16 cellular contexts compared by ENCODE assay signal in the genomic region with DNA sequence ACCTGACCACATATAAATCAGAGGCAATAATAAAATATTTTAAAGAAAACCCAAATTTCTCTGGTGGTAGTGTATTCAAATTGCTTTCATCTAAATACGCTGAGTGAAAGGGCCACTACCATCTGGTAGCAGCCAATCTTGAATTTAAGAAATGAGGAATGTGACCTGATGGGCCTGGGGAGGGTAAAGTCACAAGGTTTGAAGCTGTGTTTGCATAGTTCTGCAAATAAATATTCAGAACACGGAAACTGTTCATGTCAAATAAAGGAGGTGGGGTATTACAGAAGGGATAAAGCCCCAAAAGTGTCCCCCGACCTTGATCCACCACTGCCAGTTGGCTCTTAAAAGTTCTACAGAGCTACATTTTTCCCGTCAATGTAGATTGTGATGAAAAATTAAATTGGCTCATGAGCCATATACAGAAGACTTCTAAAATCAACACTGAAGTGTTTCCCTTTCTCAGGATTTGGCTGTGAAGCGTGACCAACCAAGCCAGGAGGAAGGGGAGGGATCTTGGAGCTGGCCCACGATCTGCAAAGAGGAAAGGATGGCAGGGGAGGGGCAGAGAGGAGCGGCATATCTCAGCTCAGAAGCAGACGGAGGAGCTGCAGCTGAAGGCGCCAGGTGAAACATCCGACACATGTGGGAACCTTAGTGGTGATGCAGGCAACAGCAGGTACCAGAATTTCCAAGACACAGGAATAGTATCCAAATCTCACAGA. TPM values are rescaled to one million over a fixed set of nuclear protein-coding genes. Genes with fewer than 3 reads are reported as not detected.
A peak's percentile ranks its signal among the peaks of the same experiment; 100 is the strongest.
DNase-seq lines count a peak whose midpoint lies in the region; ATAC-seq, FAIRE-seq and TF ChIP-seq lines count a peak whose summit lies in the region.
"Had no signal": no experiment of that assay in that cellular context is flagged by ENCODE, and none has a peak within 500 bp of the region (broad histone marks: within the 10 kb centered on the region; RNA-seq: fewer than 3 reads in every experiment).

No MANE protein-coding gene starts in this region.

- no peaks in the 10 kb centered on the region for H3K27me3 Mint-ChIP-seq in stimulated activated memory B cell treated with anti-CD40 and anti-IgM and Interleukin-4, amounts not matched to agents 10 μg/mL and 1 μg/mL and 100 μg/mL, for 72 hours
- H3K27me3 Mint-ChIP-seq: activated B cell treated with CpG ODN at 0.5 μM for 24 hours; activated naive CD8-positive, alpha-beta T cell treated with anti-CD3 and anti-CD28 coated beads for 36 hours had no signal

- H3K27me3 ChIP-seq in H7 (ENCODE audit: control insufficient read depth, insufficient read depth, low read length): no peaks in the 10 kb centered on the region
- no peaks in the 10 kb centered on the region for H3K27me3 ChIP-seq in body of pancreas

- no peak overlapping the region for H3K4me3 Mint-ChIP-seq in stimulated activated memory B cell treated with anti-CD40 and anti-IgM and Interleukin-4, amounts not matched to agents 10 μg/mL and 1 μg/mL and 100 μg/mL, for 72 hours
- H3K4me3 Mint-ChIP-seq: activated B cell treated with CpG ODN at 0.5 μM for 24 hours; activated naive CD8-positive, alpha-beta T cell treated with anti-CD3 and anti-CD28 coated beads for 36 hours had no signal

- DNase-seq in H7 (peak; percentile 17), body of pancreas (peak; percentile 44 to 65 (median 60)), left kidney (ENCODE audit: low read depth, low spot score) (peak; percentile 76), kidney (no peak), iPS-NIHi11 (ENCODE audit: low spot score) (no peak), MV-4-11 (lab: John Stamatoyannopoulos, UW) (no peak), sciatic nerve (ENCODE audit: low spot score) (no peak)
- DNase-seq: activated B cell treated with CpG ODN at 0.5 μM for 24 hours; activated CD8-positive, alpha-beta memory T cell treated with anti-CD3 and anti-CD28 coated beads, Interleukin-2, amount 50 U/mL, for 48 hours; activated naive CD8-positive, alpha-beta T cell treated with anti-CD3 and anti-CD28 coated beads for 36 hours; HCEC 1CT; NCI-H446; PC-9; stimulated activated CD4-positive, alpha-beta T cell treated with anti-CD3 and anti-CD28 coated beads, Interleukin-2, amount 100 ng/mL, for 48 hours had no signal

- 17 to 21% methylated on average over 10 of the region's 10 CpGs for WGBS in body of pancreas, 2 donors

- no peaks in the 10 kb centered on the region for H3K9me3 Mint-ChIP-seq in stimulated activated memory B cell treated with anti-CD40 and anti-IgM and Interleukin-4, amounts not matched to agents 10 μg/mL and 1 μg/mL and 100 μg/mL, for 72 hours
- H3K9me3 Mint-ChIP-seq: activated B cell treated with CpG ODN at 0.5 μM for 24 hours; activated naive CD8-positive, alpha-beta T cell treated with anti-CD3 and anti-CD28 coated beads for 36 hours had no signal

- no peak for TF ChIP-seq POLR2A in body of pancreas (IDR thresholded peaks at IDR 0.05)

- H3K36me3 Mint-ChIP-seq in stimulated activated memory B cell treated with anti-CD40 and anti-IgM and Interleukin-4, amounts not matched to agents 10 μg/mL and 1 μg/mL and 100 μg/mL, for 72 hours: no peaks in the 10 kb centered on the region

- H3K27ac ChIP-seq in body of pancreas (peak overlapping the region; percentile 37 to 78 (median 62)), kidney (ENCODE audit: low read depth in 2 of 2, low read length in 2 of 2) (no peak overlapping the region)
- H3K27ac ChIP-seq: HL-60, PC-9 had no signal

- no peak overlapping the region for H3K9ac ChIP-seq in kidney (ENCODE audit: low read length in 2 of 2)

- TF ChIP-seq CTCF in body of pancreas (IDR thresholded peaks at IDR 0.05) (peak in 3 of 7 experiments; percentile 9 to 29 (median 17)), kidney (IDR thresholded peaks at IDR 0.05; ENCODE audit: borderline replicate concordance, extremely low read depth, insufficient read depth) (no peak)

- H3K4me1 ChIP-seq in body of pancreas (peaks cover 30% of the 10 kb centered on the region), kidney (ENCODE audit: control insufficient read depth in 1 of 2, insufficient read depth in 1 of 2, low read depth in 1 of 2, low read length in 2 of 2) (no peaks in the 10 kb centered on the region)

- peak overlapping the region; percentile 55 for H3K27ac Mint-ChIP-seq in stimulated activated memory B cell treated with anti-CD40 and anti-IgM and Interleukin-4, amounts not matched to agents 10 μg/mL and 1 μg/mL and 100 μg/mL, for 72 hours
- H3K27ac Mint-ChIP-seq: activated B cell treated with CpG ODN at 0.5 μM for 24 hours; activated naive CD8-positive, alpha-beta T cell treated with anti-CD3 and anti-CD28 coated beads for 36 hours had no signal

- H3K36me3 ChIP-seq in H7 (replicated peaks; ENCODE audit: control insufficient read depth, insufficient read depth, low read length) (no peaks in the 10 kb centered on the region), body of pancreas (replicated peaks in 1 of 2; ENCODE audit: insufficient read depth in 1 of 2, low read depth in 2 of 2) (no peaks in the 10 kb centered on the region), kidney (ENCODE audit: control insufficient read depth in 1 of 2, insufficient read depth in 2 of 2, low read length in 2 of 2) (no peaks in the 10 kb centered on the region)

- intact Hi-C loops in body of pancreas (cut with DNase I): no loop called here
- intact Hi-C loops in kidney (cut with DNase I): no loop called here
- intact Hi-C loops in sciatic nerve (cut with DNase I): no loop called here

- H3K4me1 Mint-ChIP-seq in stimulated activated memory B cell treated with anti-CD40 and anti-IgM and Interleukin-4, amounts not matched to agents 10 μg/mL and 1 μg/mL and 100 μg/mL, for 72 hours: peaks cover 27% of the 10 kb centered on the region

- H3K9me3 ChIP-seq in body of pancreas (peaks cover 0 to 3% (median 0%) of the 10 kb centered on the region in 3 donors), kidney (ENCODE audit: control insufficient read depth in 1 of 2, low read length in 2 of 2) (no peaks in the 10 kb centered on the region)

- peak; percentile 86 for ATAC-seq in body of pancreas
- no peak for ATAC-seq in stimulated activated memory B cell treated with anti-CD40 and anti-IgM and Interleukin-4, amounts not matched to agents 10 μg/mL and 1 μg/mL and 100 μg/mL, for 72 hours
- no peak for ATAC-seq in sciatic nerve

- no peak for FAIRE-seq in kidney (lab: Jason Lieb, UNC)

- H3K4me3 ChIP-seq in H7 (ENCODE audit: insufficient read depth, low read depth, low read length): no peak overlapping the region
- no peak overlapping the region for H3K4me3 ChIP-seq in body of pancreas
- H3K4me3 ChIP-seq in kidney (ENCODE audit: low read length in 2 of 2): no peak overlapping the region
- H3K4me3 ChIP-seq: PC-9 had no signal

RNA-seq across cellular contexts. Expression of a gene that starts 39.6 kb away (rescaled TPM):
- total RNA-seq in H7 (2014; rRNA removed; shearing (Covaris generic)): 2.1 and 3.9 TPM in 2 replicates
- total RNA-seq in body of pancreas (10 to 100 TPM in 1 of 2 donors, 1 to 10 TPM in 1; 5.9 to 12.2 TPM), kidney (11.6 TPM), sciatic nerve (7.8 TPM)
- 6.8 TPM for polyA plus RNA-seq in kidney (ENCODE audit: insufficient read depth, low read depth, low replicate concordance)

Comparison
In these comparisons a context has a peak if more than half of its experiments do, and no peak if none do; other contexts are left out.
1. DNase-seq: peak in H7 (single experiment), body of pancreas (4 of 4) and left kidney (single experiment); none in kidney (single experiment), iPS-NIHi11 (single experiment), MV-4-11 (single experiment) and sciatic nerve (single experiment).
2. H3K27ac ChIP-seq: peak in body of pancreas (4 of 4); none in kidney (0 of 2).